Comparison of ENCODE assay signal across 33 cellular contexts in genomic region chr5:167552356-167552755, GRCh38.
DNase-seq lines count a peak whose midpoint lies in the region; TF ChIP-seq lines count a peak whose summit lies in the region.
"Had no signal": no experiment of that assay in that cellular context is flagged by ENCODE, and none has a peak within 500 bp of the region (broad histone marks: within the 10 kb centered on the region; RNA-seq: fewer than 3 reads in every experiment).

No MANE protein-coding gene starts in this region.

- peaks cover 2% of the 10 kb centered on the region for H3K27me3 Mint-ChIP-seq in neural progenitor cell (ENCODE audit: insufficient read depth, low read depth)
- H3K27me3 Mint-ChIP-seq: B cell; CD4-positive, alpha-beta memory T cell; CD4-positive, alpha-beta T cell; CD4-positive, CD25-positive, alpha-beta regulatory T cell; CD8-positive, alpha-beta memory T cell had no signal

- no peaks in the 10 kb centered on the region for H3K9me3 ChIP-seq in HAP-1
- H3K9me3 ChIP-seq in esophagus muscularis mucosa: no peaks in the 10 kb centered on the region
- H3K9me3 ChIP-seq in neural progenitor cell (ENCODE audit: low read depth): no peaks in the 10 kb centered on the region
- H3K9me3 ChIP-seq: A549, BE2C, BLaER1, Caco-2 had no signal

- DNase-seq in HAP-1 (ENCODE audit: low spot score in 2 of 2): peak; percentile 43 to 59
- peak; percentile 37 for DNase-seq in esophagus muscularis mucosa (ENCODE audit: extremely low spot score)
- DNase-seq in neural progenitor cell (ENCODE audit: low spot score): peak; percentile 71
- no peak for DNase-seq in activated CD8-positive, alpha-beta memory T cell treated with anti-CD3 and anti-CD28 coated beads for 24 hours
- DNase-seq in stimulated activated CD4-positive, alpha-beta T cell treated with anti-CD3 and anti-CD28 coated beads, Interleukin-4, amount 100 ng/mL, for 24 hours: no peak
- DNase-seq in NCI-H1105 (lab: John Stamatoyannopoulos, UW): no peak
- DNase-seq: 8988T; ACHN; AML-193; BE2C; C1 segment of cervical spinal cord; Caco-2; Calu3; CD4-positive, alpha-beta memory T cell; CD4-positive, alpha-beta T cell; CD4-positive, CD25-positive, alpha-beta regulatory T cell; CD8-positive, alpha-beta memory T cell; CD8-positive, alpha-beta T cell; COR-L47; DMS 273 treated with DMSO at 0.1 percent for 48 hours; DMS153; DMS53; DMS79; DMS79 treated with DMSO at 0.1 percent for 48 hours; DND-41; EL had no signal

- no peak overlapping the region for H3K4me3 Mint-ChIP-seq in neural progenitor cell
- H3K4me3 Mint-ChIP-seq: B cell; CD14-positive monocyte; CD4-positive, alpha-beta memory T cell; CD4-positive, alpha-beta T cell; CD4-positive, CD25-positive, alpha-beta regulatory T cell; CD8-positive, alpha-beta memory T cell; CD8-positive, alpha-beta T cell had no signal

- H3K79me2 ChIP-seq in neural progenitor cell (ENCODE audit: low read depth): no peaks in the 10 kb centered on the region

- no peaks in the 10 kb centered on the region for H4K20me1 ChIP-seq in neural progenitor cell (ENCODE audit: low read depth)
- H4K20me1 ChIP-seq: BLaER1; BLaER1 treated with 17β-estradiol and CSF1 and Interleukin-3, amounts not matched to agents 10 nM and 100 nM had no signal

- TF ChIP-seq CTCF in esophagus muscularis mucosa (IDR thresholded peaks at IDR 0.05) (no peak), neural progenitor cell (IDR thresholded peaks at IDR 0.05) (no peak)

- H3K9me3 Mint-ChIP-seq in neural progenitor cell: no peaks in the 10 kb centered on the region

- TF ChIP-seq POLR2A in esophagus muscularis mucosa (IDR thresholded peaks at IDR 0.05; ENCODE audit: low read depth): no peak

- H3K36me3 Mint-ChIP-seq in neural progenitor cell: no peaks in the 10 kb centered on the region
- H3K36me3 Mint-ChIP-seq: CD14-positive monocyte; CD4-positive, alpha-beta memory T cell; CD4-positive, CD25-positive, alpha-beta regulatory T cell; CD8-positive, alpha-beta memory T cell; CD8-positive, alpha-beta T cell had no signal

- WGBS in esophagus muscularis mucosa: 91% methylated on average over 5 of the region's 5 CpGs

- H3K4me2 ChIP-seq in neural progenitor cell: peak overlapping the region; percentile 59
- H3K4me2 ChIP-seq: A549; BLaER1; BLaER1 treated with 17β-estradiol and CSF1 and Interleukin-3, amounts not matched to agents 10 nM and 100 nM had no signal

- no peak overlapping the region for H2AFZ ChIP-seq in neural progenitor cell (replicated peaks)

- H3K4me3 ChIP-seq in HAP-1: no peak overlapping the region
- no peak overlapping the region for H3K4me3 ChIP-seq in esophagus muscularis mucosa
- no peak overlapping the region for H3K4me3 ChIP-seq in neural progenitor cell
- H3K4me3 ChIP-seq: A549; BLaER1; BLaER1 treated with 17β-estradiol and CSF1 and Interleukin-3, amounts not matched to agents 10 nM and 100 nM had no signal

- no peak overlapping the region for H3K9ac ChIP-seq in neural progenitor cell
- H3K9ac ChIP-seq: BLaER1; BLaER1 treated with 17β-estradiol and CSF1 and Interleukin-3, amounts not matched to agents 10 nM and 100 nM had no signal

- peaks cover 41% of the 10 kb centered on the region for H3K4me1 Mint-ChIP-seq in neural progenitor cell
- H3K4me1 Mint-ChIP-seq: B cell; CD14-positive monocyte; CD4-positive, alpha-beta memory T cell; CD4-positive, CD25-positive, alpha-beta regulatory T cell; CD8-positive, alpha-beta memory T cell had no signal

- peaks cover 7% of the 10 kb centered on the region for H3F3A ChIP-seq in neural progenitor cell (ENCODE audit: low read depth)

- H3K27me3 ChIP-seq in HAP-1 (ENCODE audit: low read depth) (0 out of 2 replicates have a peak, but pooled peaks cover 2% of the 10 kb centered on the region), esophagus muscularis mucosa (no peaks in the 10 kb centered on the region), neural progenitor cell (no peaks in the 10 kb centered on the region)
- H3K27me3 ChIP-seq: BE2C; BLaER1; BLaER1 treated with 17β-estradiol and CSF1 and Interleukin-3, amounts not matched to agents 10 nM and 100 nM had no signal

- in situ Hi-C loops in HAP-1 (cut with MboI; ENCODE audit: low sequenced_read_pairs): loop anchor here (25.0 kb wide), 1 partner anchor 290 kb away; no protein-coding TSS in a partner anchor

- TF ChIP-seq EP300 in esophagus muscularis mucosa (IDR thresholded peaks at IDR 0.05): no peak

- no peaks in the 10 kb centered on the region for H3K36me3 ChIP-seq in HAP-1 (replicated peaks)
- no peaks in the 10 kb centered on the region for H3K36me3 ChIP-seq in esophagus muscularis mucosa
- no peaks in the 10 kb centered on the region for H3K36me3 ChIP-seq in neural progenitor cell
- H3K36me3 ChIP-seq: BE2C; BLaER1; BLaER1 treated with 17β-estradiol and CSF1 and Interleukin-3, amounts not matched to agents 10 nM and 100 nM had no signal

- H3K4me1 ChIP-seq in HAP-1 (peaks cover 13% of the 10 kb centered on the region), esophagus muscularis mucosa (no peaks in the 10 kb centered on the region), neural progenitor cell (peaks cover 40% of the 10 kb centered on the region)
- H3K4me1 ChIP-seq: A549, BE2C, Caco-2 had no signal

- intact Hi-C loops in esophagus muscularis mucosa (cut with DNase I): no loop called here

- H3K27ac Mint-ChIP-seq in neural progenitor cell: no peak overlapping the region
- H3K27ac Mint-ChIP-seq: B cell; CD14-positive monocyte; CD4-positive, alpha-beta memory T cell; CD4-positive, alpha-beta T cell; CD4-positive, CD25-positive, alpha-beta regulatory T cell; CD8-positive, alpha-beta memory T cell; CD8-positive, alpha-beta T cell had no signal

- no peak overlapping the region for H3K27ac ChIP-seq in esophagus muscularis mucosa (replicated peaks in 1 of 4)
- H3K27ac ChIP-seq in neural progenitor cell: no peak overlapping the region
- H3K27ac ChIP-seq: 22Rv1; A549; BLaER1; BLaER1 treated with 17β-estradiol and CSF1 and Interleukin-3, amounts not matched to agents 10 nM and 100 nM; C4-2B had no signal

Comparison
In these comparisons a context has a peak if more than half of its experiments do, and no peak if none do; other contexts are left out.
1. DNase-seq: peak in HAP-1 (2 of 2), esophagus muscularis mucosa (single experiment) and neural progenitor cell (single experiment); none in activated CD8-positive, alpha-beta memory T cell treated with anti-CD3 and anti-CD28 coated beads for 24 hours (single experiment), stimulated activated CD4-positive, alpha-beta T cell treated with anti-CD3 and anti-CD28 coated beads, Interleukin-4, amount 100 ng/mL, for 24 hours (single experiment) and NCI-H1105 (single experiment).